In the genomic region with DNA sequence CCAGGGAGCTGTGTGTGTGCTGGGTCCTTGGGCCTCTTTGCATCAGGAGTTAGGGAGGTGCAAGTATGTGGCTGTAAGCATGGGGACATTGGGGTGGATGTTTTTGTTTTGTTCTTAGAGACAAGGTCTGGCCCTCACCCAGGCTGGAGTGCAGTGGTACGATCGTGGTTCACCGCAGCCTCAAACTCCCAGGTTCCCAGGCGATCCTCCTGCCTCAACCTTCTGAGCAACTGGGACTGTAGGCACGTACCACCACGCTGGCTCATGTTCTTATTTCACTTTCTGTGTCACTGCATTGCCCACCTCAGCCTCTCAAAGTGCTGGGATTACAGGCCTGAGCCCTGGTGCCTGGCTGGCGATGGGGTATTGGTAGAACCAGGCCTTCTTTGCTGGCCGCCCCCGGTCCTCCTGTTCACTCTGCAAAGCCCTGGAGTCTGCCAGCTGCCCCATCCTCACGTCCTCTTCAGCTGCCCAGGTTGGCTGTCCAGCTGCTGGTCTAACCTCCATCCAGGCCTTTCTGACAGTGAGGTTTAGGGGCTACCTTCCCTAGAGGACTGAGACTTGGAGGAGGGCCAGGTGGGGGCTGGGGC, we compare ENCODE assay signal across 1 cellular context.
TF ChIP-seq lines count a peak whose summit lies in the region.

No MANE protein-coding gene starts in this region.

TF ChIP-seq in H1, 55 proteins besides CTCF, POLR2A, EP300 and RAD21:
- TF ChIP-seq ASH2L (IDR thresholded peaks at IDR 0.05; ENCODE audit: low read length) = no peak
- TF ChIP-seq ZNF274 (IDR thresholded peaks at IDR 0.05; ENCODE audit: borderline replicate concordance, extremely low read depth, low read length) = no peak
TF ChIP-seq in H1: peak in this region for 0.
